Comparison of ENCODE assay signal across 24 cellular contexts in genomic region chr20:8913452-8913851, GRCh38.
DNase-seq lines count a peak whose midpoint lies in the region; ATAC-seq and TF ChIP-seq lines count a peak whose summit lies in the region.
"Had no signal": no experiment of that assay in that cellular context is flagged by ENCODE, and none has a peak within 500 bp of the region (broad histone marks: within the 10 kb centered on the region; RNA-seq: fewer than 3 reads in every experiment).

No MANE protein-coding gene starts in this region.

- TF ChIP-seq POLR2A in gastroesophageal sphincter (IDR thresholded peaks at IDR 0.05), result no peak

- no peaks in the 10 kb centered on the region for H3K27me3 ChIP-seq in endodermal cell (ENCODE audit: control insufficient read depth, insufficient read depth, low read length, poor library complexity, severe bottlenecking)
- H3K27me3 ChIP-seq in gastroesophageal sphincter, result no peaks in the 10 kb centered on the region
- H3K27me3 ChIP-seq: BE2C had no signal

- H3K9ac ChIP-seq in endodermal cell (ENCODE audit: extremely low read depth, low read length, poor library complexity, severe bottlenecking), result no peak overlapping the region

- no peaks in the 10 kb centered on the region for H3K27me3 Mint-ChIP-seq in endodermal cell (ENCODE audit: insufficient read depth)
- H3K27me3 Mint-ChIP-seq: T-cell had no signal

- H3K4me3 ChIP-seq in endodermal cell (ENCODE audit: low read length) (no peak overlapping the region), coronary artery (no peak overlapping the region), gastroesophageal sphincter (no peak overlapping the region)
- H3K4me3 ChIP-seq: GM12878, K562 had no signal

- H3K36me3 ChIP-seq in endodermal cell (ENCODE audit: control insufficient read depth, insufficient read depth, low read length) (no peaks in the 10 kb centered on the region), gastroesophageal sphincter (no peaks in the 10 kb centered on the region)
- H3K36me3 ChIP-seq: BE2C had no signal

- H3K36me3 Mint-ChIP-seq in endodermal cell (ENCODE audit: low read depth), result no peaks in the 10 kb centered on the region
- H3K36me3 Mint-ChIP-seq: CD14-positive monocyte, T-cell had no signal

- no peak for TF ChIP-seq CTCF in endodermal cell (conservative IDR thresholded peaks at IDR 0.05)
- TF ChIP-seq CTCF in coronary artery (IDR thresholded peaks at IDR 0.05), result no peak
- TF ChIP-seq CTCF in gastroesophageal sphincter (IDR thresholded peaks at IDR 0.05), result no peak

- no peak for TF ChIP-seq EP300 in gastroesophageal sphincter (IDR thresholded peaks at IDR 0.05)

- DNase-seq in NCI-H2171 treated with DMSO at 0.1 percent for 48 hours (lab: John Stamatoyannopoulos, UW), result peak; percentile 68
- no peak for DNase-seq in NCI-H2171 (lab: John Stamatoyannopoulos, UW)
- DNase-seq in NCI-H524 (lab: John Stamatoyannopoulos, UW), result peak; percentile 90 to 98
- no peak for DNase-seq in endodermal cell
- no peak for DNase-seq in coronary artery (ENCODE audit: low spot score)
- DNase-seq in NCI-H187 (lab: John Stamatoyannopoulos, UW), result no peak
- DNase-seq: 8988T, ACHN, BE2C, GDM1, MV-4-11, NCI-H1105, NCI-H1436 treated with DMSO at 0.1 percent for 48 hours, NCI-H2107, NCI-H226, NCI-H510A, NCI-H774, RPMI8226, SHP77, T-cell had no signal

- H3K4me3 Mint-ChIP-seq in endodermal cell, result no peak overlapping the region
- H3K4me3 Mint-ChIP-seq: CD14-positive monocyte, T-cell had no signal

- H3K27ac Mint-ChIP-seq in endodermal cell, result no peak overlapping the region
- H3K27ac Mint-ChIP-seq: CD14-positive monocyte, T-cell had no signal

- H3K9me3 Mint-ChIP-seq in endodermal cell, result peaks cover 3% of the 10 kb centered on the region

- H3K4me1 ChIP-seq in endodermal cell (ENCODE audit: control insufficient read depth, insufficient read depth, low read length) (no peaks in the 10 kb centered on the region), gastroesophageal sphincter (no peaks in the 10 kb centered on the region)

- H3K9me3 ChIP-seq in endodermal cell (ENCODE audit: control insufficient read depth, low read length) (no peaks in the 10 kb centered on the region), gastroesophageal sphincter (no peaks in the 10 kb centered on the region)
- H3K9me3 ChIP-seq: BE2C had no signal

- H3K4me1 Mint-ChIP-seq in endodermal cell, result no peaks in the 10 kb centered on the region
- H3K4me1 Mint-ChIP-seq: CD14-positive monocyte, T-cell had no signal

- ATAC-seq in gastroesophageal sphincter, result no peak
- ATAC-seq: GM12878, K562, T-cell had no signal

- peak overlapping the region; percentile 37 for H3K27ac ChIP-seq in endodermal cell (ENCODE audit: low read depth, low read length)
- no peak overlapping the region for H3K27ac ChIP-seq in coronary artery
- H3K27ac ChIP-seq in gastroesophageal sphincter, result no peak overlapping the region

Comparison
In these comparisons a context has a peak if more than half of its experiments do, and no peak if none do; other contexts are left out.
1. DNase-seq: peak in NCI-H2171 treated with DMSO at 0.1 percent for 48 hours (single experiment) and NCI-H524 (2 of 2); none in NCI-H2171 (single experiment), endodermal cell (single experiment), coronary artery (single experiment) and NCI-H187 (0 of 2).